In the genomic region with DNA sequence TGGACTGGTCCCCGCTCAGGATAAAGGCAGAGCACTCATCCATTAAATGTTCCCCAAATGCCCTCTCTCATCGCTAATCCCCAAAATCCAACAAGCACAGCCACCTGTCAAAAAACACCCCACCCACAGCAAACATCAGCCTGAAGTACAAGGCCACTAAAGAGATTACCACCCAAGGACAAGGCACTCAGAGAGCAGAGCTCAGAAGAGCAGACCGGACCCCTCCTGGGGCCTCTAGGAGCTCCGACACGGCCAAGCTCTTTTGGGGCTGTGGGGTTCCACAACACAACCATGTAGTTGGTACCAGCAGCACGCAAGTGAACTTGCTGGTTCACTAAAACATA, we compare ENCODE assay signal across 13 cellular contexts. TPM values are rescaled to one million over a fixed set of nuclear protein-coding genes. Genes with fewer than 3 reads are reported as not detected.
DNase-seq lines count a peak whose midpoint lies in the region; ATAC-seq and TF ChIP-seq lines count a peak whose summit lies in the region.
"Had no signal": no experiment of that assay in that cellular context is flagged by ENCODE, and none has a peak within 500 bp of the region (broad histone marks: within the 10 kb centered on the region; RNA-seq: fewer than 3 reads in every experiment).

No MANE protein-coding gene starts in this region.

- H3K4me3 Mint-ChIP-seq in activated CD4-positive, alpha-beta T cell treated with anti-CD3 and anti-CD28 coated beads for 36 hours = no peak overlapping the region
- no peak overlapping the region for H3K4me3 Mint-ChIP-seq in endothelial cell (ENCODE audit: unreplicated experiment)
- H3K4me3 Mint-ChIP-seq: activated B cell treated with CpG ODN at 0.5 μM for 24 hours, immature natural killer cell had no signal

- in situ Hi-C loops in Panc1 (cut with HindIII; ENCODE audit: low pct_unique_long_range_greater_than_20kb, low sequenced_read_pairs) = no loop called here

- CTCF ChIA-PET in activated CD4-positive, alpha-beta T cell treated with anti-CD3 and anti-CD28 coated beads for 36 hours (lab: Charles Lee) = interaction anchor here (2.0 to 2.3 kb wide), 2 partner anchors 32 to 45 kb away, joined by 6 read pairs; no protein-coding TSS in a partner anchor
- CTCF ChIA-PET in Panc1 (lab: Charles Lee) = no interaction called here

- H3K36me3 Mint-ChIP-seq in activated CD4-positive, alpha-beta T cell treated with anti-CD3 and anti-CD28 coated beads for 36 hours (ENCODE audit: low read depth) = peaks cover 24% of the 10 kb centered on the region
- H3K36me3 Mint-ChIP-seq in endothelial cell (ENCODE audit: low read depth, unreplicated experiment) = peaks cover 10% of the 10 kb centered on the region

- H3K36me3 ChIP-seq in Panc1 (ENCODE audit: control insufficient read depth, insufficient read depth, low read length) (peaks cover 14% of the 10 kb centered on the region), psoas muscle (ENCODE audit: insufficient read depth in 1 of 2, low read depth in 1 of 2) (peaks cover 5 to 19% of the 10 kb centered on the region in 2 donors)

- H3K27ac ChIP-seq in Panc1 (ENCODE audit: low read length) (peak overlapping the region; percentile 67), psoas muscle (peak overlapping the region; percentile 99)

- DNase-seq in activated CD4-positive, alpha-beta T cell treated with anti-CD3 and anti-CD28 coated beads for 36 hours = no peak
- no peak for DNase-seq in activated CD4-positive, alpha-beta T cell treated with anti-CD3 and anti-CD28 coated beads, Interleukin-2, amount 50 U/mL, for 4 hours
- DNase-seq in Panc1 (ENCODE audit: low read depth, low spot score) (no peak), endothelial cell (ENCODE audit: low spot score) (no peak), psoas muscle (no peak), cerebellar nuclear complex (lab: John Stamatoyannopoulos, UW) (no peak)
- no peak for DNase-seq in stimulated activated naive CD8-positive, alpha-beta T cell treated with anti-CD3 and anti-CD28 coated beads, Interleukin-15, Interleukin-2, amounts not matched to agents 100 U/mL and 50 U/mL, for 24 hours
- DNase-seq: activated B cell treated with CpG ODN at 0.5 μM for 24 hours, immature natural killer cell, NCI-H1092, SHP77 treated with DMSO at 0.1 percent for 48 hours had no signal

- H3K9me3 ChIP-seq in Panc1 (ENCODE audit: control insufficient read depth, insufficient read depth, low read depth, low read length) = no peaks in the 10 kb centered on the region
- no peaks in the 10 kb centered on the region for H3K9me3 ChIP-seq in psoas muscle

- no TSS peak for BruUV-seq in Panc1 (replicated peaks; lab: Mats Ljungman, UMichigan)

- 38 to 58% (median 49%) methylated on average over 6 of the region's 6 CpGs for WGBS in psoas muscle, 3 donors

- TF ChIP-seq CTCF in Panc1 (IDR thresholded peaks at IDR 0.05) = no peak
- no peak for TF ChIP-seq CTCF in endothelial cell (IDR thresholded peaks at IDR 0.05; ENCODE audit: unreplicated experiment)
- TF ChIP-seq CTCF in psoas muscle (IDR thresholded peaks at IDR 0.05) = no peak

- H3K9me3 Mint-ChIP-seq in activated CD4-positive, alpha-beta T cell treated with anti-CD3 and anti-CD28 coated beads for 36 hours (ENCODE audit: low read depth) = no peaks in the 10 kb centered on the region
- no peaks in the 10 kb centered on the region for H3K9me3 Mint-ChIP-seq in endothelial cell (ENCODE audit: unreplicated experiment)
- H3K9me3 Mint-ChIP-seq: activated B cell treated with CpG ODN at 0.5 μM for 24 hours, immature natural killer cell had no signal

- POLR2A ChIA-PET in activated CD4-positive, alpha-beta T cell treated with anti-CD3 and anti-CD28 coated beads for 36 hours (lab: Charles Lee) = no interaction called here
- POLR2A ChIA-PET in Panc1 (lab: Charles Lee) = interaction anchor here (1.3 kb wide), 1 partner anchor 9 kb away, joined by 4 read pairs; no protein-coding TSS in a partner anchor

- H3K4me3 ChIP-seq in Panc1 (ENCODE audit: low read depth in 2 of 2, low read length in 2 of 2) (no peak overlapping the region), psoas muscle (peak overlapping the region; percentile 43)
- H3K4me3 ChIP-seq: skin epidermis had no signal

- intact Hi-C loops in activated CD4-positive, alpha-beta T cell treated with anti-CD3 and anti-CD28 coated beads for 36 hours (cut with DNase I, micrococcal nuclease) = no loop called here
- intact Hi-C loops in Panc1 (cut with micrococcal nuclease; ENCODE audit: unreplicated experiment) = no loop called here
- intact Hi-C loops in psoas muscle (cut with DNase I) = no loop called here

- H3K4me1 ChIP-seq in Panc1 (ENCODE audit: control insufficient read depth, insufficient read depth, low read length) (peaks cover 74% of the 10 kb centered on the region), psoas muscle (peaks cover 94% of the 10 kb centered on the region)

- H3K27me3 Mint-ChIP-seq in activated CD4-positive, alpha-beta T cell treated with anti-CD3 and anti-CD28 coated beads for 36 hours = no peaks in the 10 kb centered on the region
- H3K27me3 Mint-ChIP-seq in endothelial cell (ENCODE audit: unreplicated experiment) = peaks cover 4% of the 10 kb centered on the region
- H3K27me3 Mint-ChIP-seq: activated B cell treated with CpG ODN at 0.5 μM for 24 hours had no signal

- ATAC-seq in activated CD4-positive, alpha-beta T cell treated with anti-CD3 and anti-CD28 coated beads for 36 hours = no peak
- ATAC-seq in Panc1 (no peak), psoas muscle (no peak), GM19035 (IDR thresholded peaks at IDR 0.05; ENCODE audit: unreplicated experiment) (no peak)
- no peak for ATAC-seq in stimulated activated naive CD8-positive, alpha-beta T cell treated with anti-CD3 and anti-CD28 coated beads, Interleukin-15, Interleukin-2, amounts not matched to agents 100 U/mL and 50 U/mL, for 24 hours

- H3K27ac Mint-ChIP-seq in activated CD4-positive, alpha-beta T cell treated with anti-CD3 and anti-CD28 coated beads for 36 hours = peak overlapping the region; percentile 32
- peak overlapping the region; percentile 75 for H3K27ac Mint-ChIP-seq in endothelial cell (ENCODE audit: unreplicated experiment)

- peaks cover 47% of the 10 kb centered on the region for H3K4me1 Mint-ChIP-seq in activated CD4-positive, alpha-beta T cell treated with anti-CD3 and anti-CD28 coated beads for 36 hours
- peaks cover 50% of the 10 kb centered on the region for H3K4me1 Mint-ChIP-seq in endothelial cell (ENCODE audit: unreplicated experiment)

- H3K27me3 ChIP-seq in Panc1 (ENCODE audit: control insufficient read depth, insufficient read depth, low read length) (no peaks in the 10 kb centered on the region), psoas muscle (ENCODE audit: insufficient read depth in 3 of 3, low read length in 2 of 3) (no peaks in the 10 kb centered on the region)

RNA-seq across cellular contexts. Expression of a gene that starts 9.8 kb away (rescaled TPM):
- total RNA-seq in activated CD4-positive, alpha-beta T cell treated with anti-CD3 and anti-CD28 coated beads for 36 hours = 100 to 1,000 TPM; 482 to 486 TPM
- total RNA-seq in Panc1 (2021; ENCODE audit: unreplicated experiment) = 395 TPM
- 502 TPM for polyA plus RNA-seq in Panc1 (2012; ENCODE audit: insufficient read length)
- 165 TPM for total RNA-seq in endothelial cell (ENCODE audit: unreplicated experiment)
- 100 to 1,000 TPM; 389 to 592 (median 473) TPM for total RNA-seq in psoas muscle
- polyA plus RNA-seq in psoas muscle = 100 to 1,000 TPM; 525 to 576 (median 529) TPM

RNA-seq across cellular contexts. Expression of a gene that starts 26.5 kb away (rescaled TPM):
- total RNA-seq in activated CD4-positive, alpha-beta T cell treated with anti-CD3 and anti-CD28 coated beads for 36 hours = 10 to 100 TPM; 28.7 to 38.7 TPM
- total RNA-seq in Panc1 (2021; ENCODE audit: unreplicated experiment) = 63.2 TPM
- 80.6 TPM for polyA plus RNA-seq in Panc1 (2012; ENCODE audit: insufficient read length)
- 35.5 TPM for total RNA-seq in endothelial cell (ENCODE audit: unreplicated experiment)
- total RNA-seq in psoas muscle = 10 to 100 TPM; 12.7 to 16.0 (median 13.4) TPM
- 10 to 100 TPM; 13.2 to 29.8 (median 22.9) TPM for polyA plus RNA-seq in psoas muscle
